8 cellular contexts compared by ENCODE assay signal in genomic region chr1:204128964-204129896, GRCh38. TPM values are rescaled to one million over a fixed set of nuclear protein-coding genes. Genes with fewer than 3 reads are reported as not detected.
A peak's percentile ranks its signal among the peaks of the same experiment; 100 is the strongest.
DNase-seq lines count a peak whose midpoint lies in the region; ATAC-seq and TF ChIP-seq lines count a peak whose summit lies in the region.

No MANE protein-coding gene starts in this region.

- peaks cover 36% of the 10 kb centered on the region for H3K4me1 ChIP-seq in adipocyte (ENCODE audit: control insufficient read depth, insufficient read depth, low read length)
- peaks cover 4 to 48% (median 23%) of the 10 kb centered on the region in 12 donors for H3K4me1 ChIP-seq in heart left ventricle
- peaks cover 13% of the 10 kb centered on the region for H3K4me1 ChIP-seq in upper lobe of right lung

- intact Hi-C loops in heart left ventricle (cut with DNase I) (loop anchor here in 8 of 10 donors (1.0 to 10.0 kb wide), 11 partner anchors 42 to 268 kb away; partner anchors contain the start of genes SNRPE (in 4 of the 8) and SOX13 (in 2 of the 8)), posterior cingulate gyrus (cut with DNase I) (loop anchor here (1.0 to 5.0 kb wide), 3 partner anchors 57 to 258 kb away; partner anchors contain the start of gene SOX13), upper lobe of right lung (cut with DNase I) (loop anchor here (2.0 to 5.0 kb wide), 2 partner anchors 52 to 258 kb away; no protein-coding TSS in a partner anchor)

- DNase-seq in NAMALWA (ENCODE audit: low spot score) (peak; percentile 65), SKM-1 treated with dmso at 0.1 percent for 144 hours (lab: John Stamatoyannopoulos, UW; ENCODE audit: unreplicated experiment) (peak; percentile 82), adipocyte (ENCODE audit: low read depth) (peak; percentile 88), heart left ventricle (peak; percentile 70 to 87 (median 77)), posterior cingulate gyrus (peak; percentile 48 to 94 (median 68)), upper lobe of right lung (peak; percentile 90)

- H3K4me3 ChIP-seq in GM12875 (ENCODE audit: low read depth, low read length) (no peak overlapping the region), adipocyte (ENCODE audit: low read length) (no peak overlapping the region), heart left ventricle (peak overlapping the region in 5 of 12 donors; percentile 3 to 25 (median 18)), upper lobe of right lung (peak overlapping the region; percentile 25)

- WGBS in heart left ventricle, 4 donors: 14 to 27% (median 26%) methylated on average over 24 to 29 of the region's 29 CpGs

- H3K27me3 ChIP-seq in adipocyte (replicated peaks; ENCODE audit: control insufficient read depth, insufficient read depth, low read length) (no peaks in the 10 kb centered on the region), heart left ventricle (no peaks in the 10 kb centered on the region), upper lobe of right lung (no peaks in the 10 kb centered on the region)

- H3K9ac ChIP-seq in adipocyte (ENCODE audit: low read length): peak overlapping the region; percentile 44

- H3K9me3 ChIP-seq in adipocyte (ENCODE audit: control insufficient read depth, low read length): no peaks in the 10 kb centered on the region
- H3K9me3 ChIP-seq in heart left ventricle: no peaks in the 10 kb centered on the region
- H3K9me3 ChIP-seq in upper lobe of right lung: no peaks in the 10 kb centered on the region

- H3K36me3 ChIP-seq in adipocyte (ENCODE audit: control insufficient read depth, insufficient read depth, low read length, severe bottlenecking) (peaks cover 23% of the 10 kb centered on the region), heart left ventricle (peaks cover 0 to 29% (median 21%) of the 10 kb centered on the region in 9 donors), upper lobe of right lung (peaks cover 31% of the 10 kb centered on the region)

- H3K27ac ChIP-seq in heart left ventricle (peak overlapping the region in 3 of 12 donors; percentile 25 to 80 (median 38)), upper lobe of right lung (peak overlapping the region; percentile 6)

- TF ChIP-seq POLR2A in heart left ventricle (IDR thresholded peaks at IDR 0.05): no peak

- peak; percentile 93 for TF ChIP-seq CTCF in GM12875 (IDR thresholded peaks at IDR 0.05; ENCODE audit: borderline replicate concordance, insufficient read depth, low read depth, low read length)
- peak; percentile 86 to 95 (median 92) for TF ChIP-seq CTCF in heart left ventricle (IDR thresholded peaks at IDR 0.05)
- peak; percentile 91 for TF ChIP-seq CTCF in upper lobe of right lung (IDR thresholded peaks at IDR 0.05)

- ATAC-seq in heart left ventricle (peak; percentile 62 to 89 (median 84)), upper lobe of right lung (peak; percentile 90), GM18858 (IDR thresholded peaks at IDR 0.05; ENCODE audit: unreplicated experiment) (no peak)

RNA-seq across cellular contexts. Expression of gene ETNK2, which starts 22.6 kb away (rescaled TPM):
- total RNA-seq in heart left ventricle (10 to 100 TPM in 1 of 9 donors, 1 to 10 TPM in 8; 1.1 to 16.3 (median 2.5) TPM), upper lobe of right lung (3.6 TPM)
- 1 to 10 TPM; 3.0 to 6.5 TPM for polyA plus RNA-seq in heart left ventricle

RNA-seq across cellular contexts. Expression of gene REN, which starts 36.9 kb away (rescaled TPM):
- total RNA-seq in heart left ventricle: not detected
- polyA plus RNA-seq in heart left ventricle: not detected
- total RNA-seq in upper lobe of right lung: 0.81 TPM

RNA-seq across cellular contexts. Expression of gene SOX13, which starts 56.3 kb away (rescaled TPM):
- total RNA-seq in heart left ventricle: 10 to 100 TPM in 8 of 9 donors, 1 to 10 TPM in 1; 8.8 to 16.0 (median 13.0) TPM
- polyA plus RNA-seq in heart left ventricle: 1 to 10 TPM; 8.2 to 8.5 TPM
- 76.3 TPM for total RNA-seq in upper lobe of right lung
